ENCODE assay signal across 16 cellular contexts in the genomic region with DNA sequence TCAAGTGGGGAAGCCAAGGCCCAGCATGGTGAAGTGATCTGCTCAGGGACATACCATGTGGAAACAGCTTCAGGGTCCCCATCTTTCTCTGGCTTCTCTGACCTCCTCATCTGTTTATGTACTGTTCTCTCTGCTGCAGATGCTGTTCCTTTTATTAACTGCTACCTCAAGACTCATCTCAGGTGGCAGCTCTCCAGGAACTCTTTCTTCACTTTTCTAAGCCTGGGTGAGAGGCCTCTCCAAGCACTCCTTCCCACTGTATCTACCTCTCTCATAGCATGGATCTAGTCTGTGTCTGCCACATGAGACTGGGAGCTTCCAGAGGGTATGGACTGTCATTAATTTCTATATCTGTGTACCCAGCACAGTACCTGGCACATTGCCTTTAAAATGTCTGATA.
"Had no signal": no experiment of that assay in that cellular context is flagged by ENCODE, and none has a peak within 500 bp of the region (broad histone marks: within the 10 kb centered on the region; RNA-seq: fewer than 3 reads in every experiment).

No MANE protein-coding gene starts in this region.

- H3K9ac ChIP-seq: SK-N-SH had no signal

- H3K4me1 Mint-ChIP-seq: activated naive CD4-positive, alpha-beta T cell treated with anti-CD3 and anti-CD28 coated beads, Interleukin-2, amount 10 ng/mL, durations not matched to agents 7 days and 5 days; naive thymus-derived CD8-positive, alpha-beta T cell; T-cell had no signal

- H3K4me2 ChIP-seq: SK-N-SH had no signal

- H3K4me3 Mint-ChIP-seq: activated naive CD4-positive, alpha-beta T cell treated with anti-CD3 and anti-CD28 coated beads, Interleukin-2, amount 10 ng/mL, durations not matched to agents 7 days and 5 days; naive thymus-derived CD8-positive, alpha-beta T cell; T-cell had no signal

- H3K4me3 ChIP-seq: adrenal gland, gastroesophageal sphincter, right atrium auricular region, stomach, testis, upper lobe of left lung had no signal

- DNase-seq: activated CD4-positive, CD25-positive, alpha-beta regulatory T cell treated with anti-CD3 and anti-CD28 coated beads, Interleukin-2, amount 50 U/mL, for 72 hours; activated naive CD4-positive, alpha-beta T cell treated with anti-CD3 and anti-CD28 coated beads, Interleukin-2, amount 10 ng/mL, durations not matched to agents 7 days and 5 days; activated T-cell treated with anti-CD3 and anti-CD28 coated beads for 4 hours; adrenal gland; naive thymus-derived CD8-positive, alpha-beta T cell; nucleus accumbens; SK-N-SH; stomach; T-cell; T1000; testis; upper lobe of left lung had no signal

- H3K27me3 ChIP-seq: adrenal gland, right atrium auricular region, testis, upper lobe of left lung had no signal

- H3K9me3 ChIP-seq: adrenal gland, gastroesophageal sphincter, right atrium auricular region, SK-N-SH, testis, upper lobe of left lung had no signal

- H3K4me1 ChIP-seq: adrenal gland, gastroesophageal sphincter, right atrium auricular region, stomach, testis, upper lobe of left lung had no signal

- H3K36me3 Mint-ChIP-seq: activated naive CD4-positive, alpha-beta T cell treated with anti-CD3 and anti-CD28 coated beads, Interleukin-2, amount 10 ng/mL, durations not matched to agents 7 days and 5 days; naive thymus-derived CD8-positive, alpha-beta T cell; T-cell had no signal

- ATAC-seq: gastroesophageal sphincter; left lobe of liver; naive thymus-derived CD8-positive, alpha-beta T cell; T-cell had no signal

- H3K9me3 Mint-ChIP-seq: activated naive CD4-positive, alpha-beta T cell treated with anti-CD3 and anti-CD28 coated beads, Interleukin-2, amount 10 ng/mL, durations not matched to agents 7 days and 5 days; activated T-helper 2 cell treated with anti-CD3 and anti-CD28 coated beads, Interferon-gamma antibody, Interleukin-2, Interleukin-4, amounts not matched to agents 10 μg/mL and 5 μg/mL and 100 μg/mL, durations not matched to agents 14 hours and 24 hours and 36 hours; T-cell had no signal

- H3K27ac ChIP-seq: adrenal gland, gastroesophageal sphincter, right atrium auricular region, stomach, testis, upper lobe of left lung had no signal

- H3K27ac Mint-ChIP-seq: activated naive CD4-positive, alpha-beta T cell treated with anti-CD3 and anti-CD28 coated beads, Interleukin-2, amount 10 ng/mL, durations not matched to agents 7 days and 5 days; activated T-helper 2 cell treated with anti-CD3 and anti-CD28 coated beads, Interferon-gamma antibody, Interleukin-2, Interleukin-4, amounts not matched to agents 10 μg/mL and 5 μg/mL and 100 μg/mL, durations not matched to agents 14 hours and 24 hours and 36 hours; naive thymus-derived CD8-positive, alpha-beta T cell; T-cell had no signal

- H3K36me3 ChIP-seq: adrenal gland, gastroesophageal sphincter, right atrium auricular region, stomach, upper lobe of left lung had no signal
